In genomic region chr20:18567739-18568091, GRCh38 we compare ENCODE assay signal across 8 cellular contexts. TPM values are rescaled to one million over a fixed set of nuclear protein-coding genes. Genes with fewer than 3 reads are reported as not detected.
A peak's percentile ranks its signal among the peaks of the same experiment; 100 is the strongest.
DNase-seq lines count a peak whose midpoint lies in the region; ATAC-seq, FAIRE-seq and TF ChIP-seq lines count a peak whose summit lies in the region.

No MANE protein-coding gene starts in this region.

- H3K9me3 Mint-ChIP-seq in activated naive CD8-positive, alpha-beta T cell treated with anti-CD3 and anti-CD28 coated beads for 36 hours: peaks cover 3% of the 10 kb centered on the region

- H3K9me3 ChIP-seq in kidney (ENCODE audit: control insufficient read depth in 1 of 2, low read length in 2 of 2): no peaks in the 10 kb centered on the region
- H3K9me3 ChIP-seq in testis: no peaks in the 10 kb centered on the region

- H3K36me3 ChIP-seq in kidney (ENCODE audit: control insufficient read depth in 1 of 2, insufficient read depth in 2 of 2, low read length in 2 of 2): peaks cover 4 to 5% of the 10 kb centered on the region in 2 donors
- H3K36me3 ChIP-seq in testis (ENCODE audit: low read depth, missing control alignments): no peaks in the 10 kb centered on the region

- no peak for DNase-seq in activated naive CD8-positive, alpha-beta T cell treated with anti-CD3 and anti-CD28 coated beads for 36 hours
- no peak for DNase-seq in kidney
- DNase-seq in testis: no peak
- DNase-seq in HuH-7 (ENCODE audit: low spot score): no peak
- no peak for DNase-seq in hippocampal formation (lab: John Stamatoyannopoulos, UW)
- no peak for DNase-seq in activated effector memory CD4-positive, alpha-beta T cell treated with Interleukin-2 at 50 U/mL for 16 hours

- H3K4me3 Mint-ChIP-seq in activated naive CD8-positive, alpha-beta T cell treated with anti-CD3 and anti-CD28 coated beads for 36 hours: peak overlapping the region; percentile 91

- 1 to 3% methylated on average over 6 of the region's 6 CpGs for WGBS in testis, 2 donors

- TF ChIP-seq POLR2A in testis (IDR thresholded peaks at IDR 0.05): no peak

- H3K27ac Mint-ChIP-seq in activated naive CD8-positive, alpha-beta T cell treated with anti-CD3 and anti-CD28 coated beads for 36 hours: peak overlapping the region; percentile 94

- H3K4me1 Mint-ChIP-seq in activated naive CD8-positive, alpha-beta T cell treated with anti-CD3 and anti-CD28 coated beads for 36 hours: peaks cover 17% of the 10 kb centered on the region

- H3K4me3 ChIP-seq in GM08714 (ENCODE audit: low read length): peak overlapping the region; percentile 97
- H3K4me3 ChIP-seq in kidney (ENCODE audit: low read length in 2 of 2): peak overlapping the region; percentile 98 to 99
- H3K4me3 ChIP-seq in testis: peak overlapping the region; percentile 62 to 98

- H3K27ac ChIP-seq in kidney (ENCODE audit: low read depth in 2 of 2, low read length in 2 of 2) (peak overlapping the region; percentile 73 to 76), testis (peak overlapping the region; percentile 79 to 91)

- intact Hi-C loops in kidney (cut with DNase I): no loop called here
- intact Hi-C loops in testis (cut with DNase I; ENCODE audit: low total_unique reads): no loop called here

- H3K9ac ChIP-seq in kidney (ENCODE audit: low read length in 2 of 2): peak overlapping the region; percentile 95 to 96

- no peak for FAIRE-seq in kidney (lab: Jason Lieb, UNC)

- no peaks in the 10 kb centered on the region for H3K27me3 ChIP-seq in testis

- peaks cover 20% of the 10 kb centered on the region for H3K36me3 Mint-ChIP-seq in activated naive CD8-positive, alpha-beta T cell treated with anti-CD3 and anti-CD28 coated beads for 36 hours

- no peaks in the 10 kb centered on the region for H3K27me3 Mint-ChIP-seq in activated naive CD8-positive, alpha-beta T cell treated with anti-CD3 and anti-CD28 coated beads for 36 hours

- peak; percentile 14 for ATAC-seq in HG02870 (IDR thresholded peaks at IDR 0.05; ENCODE audit: unreplicated experiment)

- TF ChIP-seq CTCF in kidney (IDR thresholded peaks at IDR 0.05; ENCODE audit: borderline replicate concordance, extremely low read depth, insufficient read depth) (no peak), testis (IDR thresholded peaks at IDR 0.05) (no peak)

- H3K4me1 ChIP-seq in kidney (ENCODE audit: control insufficient read depth in 1 of 2, insufficient read depth in 1 of 2, low read depth in 1 of 2, low read length in 2 of 2) (no peaks in the 10 kb centered on the region), testis (peaks cover 9% of the 10 kb centered on the region)

RNA-seq across cellular contexts. Expression of gene SMIM26, which starts 0.5 kb away (rescaled TPM):
- 10 to 100 TPM; 53.7 to 61.1 TPM for total RNA-seq in activated naive CD8-positive, alpha-beta T cell treated with anti-CD3 and anti-CD28 coated beads for 36 hours
- total RNA-seq in kidney: 60.1 TPM
- 207 TPM for polyA plus RNA-seq in kidney (ENCODE audit: insufficient read depth, low read depth, low replicate concordance)
- total RNA-seq in testis: 10 to 100 TPM; 69.6 to 98.0 TPM
- 87.4 TPM for polyA plus RNA-seq in testis (ENCODE audit: insufficient read depth, low read depth, low replicate concordance)

RNA-seq across cellular contexts. Expression of gene DTD1, which starts 20.1 kb away (rescaled TPM):
- total RNA-seq in activated naive CD8-positive, alpha-beta T cell treated with anti-CD3 and anti-CD28 coated beads for 36 hours: 10 to 100 TPM; 48.4 to 52.5 TPM
- total RNA-seq in kidney (45.3 TPM), testis (10 to 100 TPM; 34.6 to 41.6 TPM)
- polyA plus RNA-seq in kidney (ENCODE audit: insufficient read depth, low read depth, low replicate concordance) (47.4 TPM), testis (ENCODE audit: insufficient read depth, low read depth, low replicate concordance) (39.9 TPM)

RNA-seq across cellular contexts. Expression of gene SEC23B, which starts 60.0 kb away (rescaled TPM):
- 10 to 100 TPM; 81.9 to 92.0 TPM for total RNA-seq in activated naive CD8-positive, alpha-beta T cell treated with anti-CD3 and anti-CD28 coated beads for 36 hours
- total RNA-seq in kidney (67.3 TPM), testis (10 to 100 TPM; 65.0 to 68.8 TPM)
- polyA plus RNA-seq in kidney (ENCODE audit: insufficient read depth, low read depth, low replicate concordance) (46.4 TPM), testis (ENCODE audit: insufficient read depth, low read depth, low replicate concordance) (96.0 TPM)
